8 cellular contexts compared by ENCODE assay signal in genomic region chr9:21995652-21996275, GRCh38. TPM values are rescaled to one million over a fixed set of nuclear protein-coding genes. Genes with fewer than 3 reads are reported as not detected.
DNase-seq lines count a peak whose midpoint lies in the region; ATAC-seq and TF ChIP-seq lines count a peak whose summit lies in the region.

No MANE protein-coding gene starts in this region.

- H3K4me3 Mint-ChIP-seq in activated T-cell treated with anti-CD3 and anti-CD28 coated beads, Interleukin-2, amount 50 U/mL, for 4 hours: peak overlapping the region; percentile 95
- peak overlapping the region; percentile 89 for H3K4me3 Mint-ChIP-seq in osteocyte (ENCODE audit: unreplicated experiment)

- peak; percentile 65 for DNase-seq in AG08396 (ENCODE audit: low spot score)
- no peak for DNase-seq in activated T-cell treated with anti-CD3 and anti-CD28 coated beads, Interleukin-2, amount 50 U/mL, for 4 hours
- DNase-seq in Right ventricle myocardium inferior (ENCODE audit: missing footprints): peak; percentile 74
- DNase-seq in osteocyte (ENCODE audit: extremely low spot score, unreplicated experiment): no peak
- DNase-seq in NCI-H1436 treated with DMSO at 0.1 percent for 48 hours (lab: John Stamatoyannopoulos, UW): no peak
- no peak for DNase-seq in NCI-H1694 treated with DMSO at 0.1 percent for 48 hours (lab: John Stamatoyannopoulos, UW)

- peaks cover 9% of the 10 kb centered on the region for H3K4me1 Mint-ChIP-seq in activated T-cell treated with anti-CD3 and anti-CD28 coated beads, Interleukin-2, amount 50 U/mL, for 4 hours (ENCODE audit: low read depth)
- H3K4me1 Mint-ChIP-seq in osteocyte (ENCODE audit: unreplicated experiment): peaks cover 25% of the 10 kb centered on the region

- H3K27ac Mint-ChIP-seq in osteocyte (ENCODE audit: unreplicated experiment): peak overlapping the region; percentile 95

- H4K20me1 ChIP-seq in KMS-11 (ENCODE audit: insufficient read depth): 0 out of 2 replicates have a peak, but pooled peaks cover 10% of the 10 kb centered on the region

- peak overlapping the region; percentile 92 for H3K4me2 ChIP-seq in KMS-11

- no peaks in the 10 kb centered on the region for H3K36me3 Mint-ChIP-seq in activated T-cell treated with anti-CD3 and anti-CD28 coated beads, Interleukin-2, amount 50 U/mL, for 4 hours (ENCODE audit: insufficient read depth)
- peaks cover under 1% of the 10 kb centered on the region for H3K36me3 Mint-ChIP-seq in osteocyte (ENCODE audit: unreplicated experiment)

- peaks cover 41% of the 10 kb centered on the region for H3K4me1 ChIP-seq in KMS-11 (ENCODE audit: low read depth, poor library complexity, severe bottlenecking)

- no peaks in the 10 kb centered on the region for H3K27me3 ChIP-seq in KMS-11 (ENCODE audit: insufficient read depth, low read depth)

- no peak overlapping the region for H3K4me3 ChIP-seq in KMS-11 (IDR thresholded peaks at IDR 0.05; ENCODE audit: insufficient read depth, low read depth, low read length)

- peaks cover 9% of the 10 kb centered on the region for H3K27me3 Mint-ChIP-seq in activated T-cell treated with anti-CD3 and anti-CD28 coated beads, Interleukin-2, amount 50 U/mL, for 4 hours (ENCODE audit: low read depth)
- peaks cover under 1% of the 10 kb centered on the region for H3K27me3 Mint-ChIP-seq in osteocyte (ENCODE audit: unreplicated experiment)

- H3K36me3 ChIP-seq in KMS-11 (ENCODE audit: insufficient read depth): peaks cover 8% of the 10 kb centered on the region; the same call in 1 of the 2 replicates

- no peaks in the 10 kb centered on the region for H3K9me3 Mint-ChIP-seq in activated T-cell treated with anti-CD3 and anti-CD28 coated beads, Interleukin-2, amount 50 U/mL, for 4 hours
- no peaks in the 10 kb centered on the region for H3K9me3 Mint-ChIP-seq in osteocyte (ENCODE audit: unreplicated experiment)

- TF ChIP-seq CTCF in KMS-11 (conservative IDR thresholded peaks at IDR 0.05; ENCODE audit: low read depth, low read length) (peak; percentile 17; the same call in 1 of the 2 replicates), osteocyte (IDR thresholded peaks at IDR 0.05) (peak; percentile 48)

- H3K79me2 ChIP-seq in KMS-11 (ENCODE audit: insufficient read depth, low read depth): peaks cover 85% of the 10 kb centered on the region

- H3K9ac ChIP-seq in KMS-11: peak overlapping the region; percentile 99

- H3K27ac ChIP-seq in KMS-11: peak overlapping the region; percentile 99

- ATAC-seq in GM18498 (IDR thresholded peaks at IDR 0.05; ENCODE audit: unreplicated experiment) (peak; percentile 26), Right ventricle myocardium inferior (peak; percentile 77)
- no peak for ATAC-seq in activated T-cell treated with anti-CD3 and anti-CD28 coated beads, Interleukin-2, amount 50 U/mL, for 4 hours

- H2AFZ ChIP-seq in KMS-11 (ENCODE audit: low read depth): peak overlapping the region; percentile 24

- intact Hi-C loops in Right ventricle myocardium inferior (cut with DNase I): no loop called here

RNA-seq across cellular contexts. Expression of gene CDKN2B-AS1, which starts 1.2 kb away (rescaled TPM):
- total RNA-seq in activated T-cell treated with anti-CD3 and anti-CD28 coated beads, Interleukin-2, amount 50 U/mL, for 4 hours: under 1 TPM in 1 of 3 donors, not detected in 2; 0.60 TPM
- not detected for total RNA-seq in Right ventricle myocardium inferior
- 4.0 and 5.2 TPM in 2 replicates for total RNA-seq in osteocyte

RNA-seq across cellular contexts. Expression of gene CDKN2A, which starts 1.6 kb away (rescaled TPM):
- total RNA-seq in activated T-cell treated with anti-CD3 and anti-CD28 coated beads, Interleukin-2, amount 50 U/mL, for 4 hours: 1 to 10 TPM; 1.2 to 2.7 (median 1.4) TPM
- total RNA-seq in Right ventricle myocardium inferior: 0.49 TPM
- total RNA-seq in osteocyte: 14.3 and 16.0 TPM in 2 replicates

RNA-seq across cellular contexts. Expression of gene CDKN2B, which starts 13.3 kb away (rescaled TPM):
- total RNA-seq in activated T-cell treated with anti-CD3 and anti-CD28 coated beads, Interleukin-2, amount 50 U/mL, for 4 hours: under 1 TPM in 2 of 3 donors, not detected in 1; 0.16 to 0.40 TPM
- total RNA-seq in Right ventricle myocardium inferior (3.0 TPM), osteocyte (22.9 and 23.3 TPM in 2 replicates)

Comparison
In these comparisons a context has a peak if more than half of its experiments do, and no peak if none do; other contexts are left out.
1. DNase-seq: peak in AG08396 (single experiment) and Right ventricle myocardium inferior (single experiment); none in activated T-cell treated with anti-CD3 and anti-CD28 coated beads, Interleukin-2, amount 50 U/mL, for 4 hours (single experiment), osteocyte (single experiment), NCI-H1436 treated with DMSO at 0.1 percent for 48 hours (single experiment) and NCI-H1694 treated with DMSO at 0.1 percent for 48 hours (single experiment).
2. ATAC-seq: peak in GM18498 (single experiment) and Right ventricle myocardium inferior (single experiment); none in activated T-cell treated with anti-CD3 and anti-CD28 coated beads, Interleukin-2, amount 50 U/mL, for 4 hours (0 of 2).